Comparison of ENCODE assay signal across 1 cellular context in the genomic region with DNA sequence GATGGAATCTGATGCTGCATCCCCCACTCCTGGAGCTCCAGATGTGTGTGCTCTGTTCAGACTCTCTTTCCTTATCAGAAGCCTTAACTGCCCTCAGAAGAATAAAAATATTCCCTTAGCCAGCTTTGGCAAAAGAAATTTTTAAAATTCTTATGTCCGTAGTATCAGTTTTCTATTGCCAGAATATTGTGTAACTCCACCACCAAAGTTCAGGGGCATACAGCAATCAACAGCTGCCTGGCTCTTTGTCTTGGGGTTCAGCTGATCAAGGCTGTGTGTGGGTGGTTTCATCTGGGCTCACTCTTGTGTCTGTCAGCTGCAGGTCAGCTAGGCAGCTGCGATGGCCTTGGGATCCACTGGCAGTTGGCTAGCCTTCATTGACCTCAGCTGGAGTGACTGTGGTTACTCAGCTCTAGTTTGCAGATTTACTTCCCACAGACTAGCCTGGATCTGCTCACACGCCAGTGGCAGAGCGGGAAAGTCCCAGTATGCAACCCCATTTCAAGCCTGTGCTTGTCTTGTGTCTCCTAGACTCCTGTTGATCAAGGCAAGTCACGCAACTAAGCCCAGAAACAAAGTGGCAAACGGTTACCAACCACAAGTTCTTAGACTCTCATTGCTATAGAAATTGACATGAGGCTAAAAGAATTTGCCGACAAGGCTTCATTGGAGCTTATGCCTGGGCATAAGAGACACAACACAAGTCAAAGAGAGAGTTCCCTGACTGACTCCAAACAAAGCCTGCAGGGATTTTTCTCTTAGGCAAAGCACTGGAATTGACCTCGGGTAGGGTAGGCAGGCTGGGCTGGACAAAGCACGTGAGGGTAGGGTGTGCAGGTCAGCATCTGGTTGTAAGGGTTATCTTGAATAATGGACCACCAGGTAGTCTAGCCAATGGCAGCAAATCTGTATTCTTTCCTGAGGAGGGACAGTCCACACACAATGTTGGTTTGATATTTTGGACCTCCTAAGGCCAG.
TF ChIP-seq lines count a peak whose summit lies in the region.

No MANE protein-coding gene starts in this region.

TF ChIP-seq in liver, 16 proteins besides CTCF, POLR2A, EP300 and RAD21 (continued from another document):
- peak in 1 of 2 donors; percentile 69 for TF ChIP-seq GABPA (IDR thresholded peaks at IDR 0.05 in 1 of 2, conservative IDR thresholded peaks at IDR 0.05 in 1 of 2)
- TF ChIP-seq TAF1 (conservative IDR thresholded peaks at IDR 0.05) = no peak
- TF ChIP-seq, protein P1, sequence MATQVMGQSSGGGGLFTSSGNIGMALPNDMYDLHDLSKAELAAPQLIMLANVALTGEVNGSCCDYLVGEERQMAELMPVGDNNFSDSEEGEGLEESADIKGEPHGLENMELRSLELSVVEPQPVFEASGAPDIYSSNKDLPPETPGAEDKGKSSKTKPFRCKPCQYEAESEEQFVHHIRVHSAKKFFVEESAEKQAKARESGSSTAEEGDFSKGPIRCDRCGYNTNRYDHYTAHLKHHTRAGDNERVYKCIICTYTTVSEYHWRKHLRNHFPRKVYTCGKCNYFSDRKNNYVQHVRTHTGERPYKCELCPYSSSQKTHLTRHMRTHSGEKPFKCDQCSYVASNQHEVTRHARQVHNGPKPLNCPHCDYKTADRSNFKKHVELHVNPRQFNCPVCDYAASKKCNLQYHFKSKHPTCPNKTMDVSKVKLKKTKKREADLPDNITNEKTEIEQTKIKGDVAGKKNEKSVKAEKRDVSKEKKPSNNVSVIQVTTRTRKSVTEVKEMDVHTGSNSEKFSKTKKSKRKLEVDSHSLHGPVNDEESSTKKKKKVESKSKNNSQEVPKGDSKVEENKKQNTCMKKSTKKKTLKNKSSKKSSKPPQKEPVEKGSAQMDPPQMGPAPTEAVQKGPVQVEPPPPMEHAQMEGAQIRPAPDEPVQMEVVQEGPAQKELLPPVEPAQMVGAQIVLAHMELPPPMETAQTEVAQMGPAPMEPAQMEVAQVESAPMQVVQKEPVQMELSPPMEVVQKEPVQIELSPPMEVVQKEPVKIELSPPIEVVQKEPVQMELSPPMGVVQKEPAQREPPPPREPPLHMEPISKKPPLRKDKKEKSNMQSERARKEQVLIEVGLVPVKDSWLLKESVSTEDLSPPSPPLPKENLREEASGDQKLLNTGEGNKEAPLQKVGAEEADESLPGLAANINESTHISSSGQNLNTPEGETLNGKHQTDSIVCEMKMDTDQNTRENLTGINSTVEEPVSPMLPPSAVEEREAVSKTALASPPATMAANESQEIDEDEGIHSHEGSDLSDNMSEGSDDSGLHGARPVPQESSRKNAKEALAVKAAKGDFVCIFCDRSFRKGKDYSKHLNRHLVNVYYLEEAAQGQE (IDR thresholded peaks at IDR 0.05) = peak; percentile 86
- TF ChIP-seq ZBTB33 (IDR thresholded peaks at IDR 0.05) = peak; percentile 91
- peak; percentile 83 for TF ChIP-seq YY1 (IDR thresholded peaks at IDR 0.05)
- peak; percentile 98 for TF ChIP-seq NR2F2 (IDR thresholded peaks at IDR 0.05)
- TF ChIP-seq MAX (IDR thresholded peaks at IDR 0.05) = peak; percentile 84
- TF ChIP-seq ATF3 (IDR thresholded peaks at IDR 0.05) = peak; percentile 22
- TF ChIP-seq FOXA2 (IDR thresholded peaks at IDR 0.05) = peak; percentile 80
- peak; percentile 83 for TF ChIP-seq FOXA1 (IDR thresholded peaks at IDR 0.05)
- peak; percentile 93 to 98 for TF ChIP-seq EGR1 (IDR thresholded peaks at IDR 0.05; ENCODE audit: low read depth in 2 of 2)
- peak; percentile 57 to 93 for TF ChIP-seq JUND (IDR thresholded peaks at IDR 0.05)
- TF ChIP-seq SP1 (IDR thresholded peaks at IDR 0.05) = peak; percentile 83
- peak; percentile 95 to 99 for TF ChIP-seq HNF4A (conservative IDR thresholded peaks at IDR 0.05)
- TF ChIP-seq HNF4G (IDR thresholded peaks at IDR 0.05) = peak; percentile 45
